13 cellular contexts compared by ENCODE assay signal in the genomic region with DNA sequence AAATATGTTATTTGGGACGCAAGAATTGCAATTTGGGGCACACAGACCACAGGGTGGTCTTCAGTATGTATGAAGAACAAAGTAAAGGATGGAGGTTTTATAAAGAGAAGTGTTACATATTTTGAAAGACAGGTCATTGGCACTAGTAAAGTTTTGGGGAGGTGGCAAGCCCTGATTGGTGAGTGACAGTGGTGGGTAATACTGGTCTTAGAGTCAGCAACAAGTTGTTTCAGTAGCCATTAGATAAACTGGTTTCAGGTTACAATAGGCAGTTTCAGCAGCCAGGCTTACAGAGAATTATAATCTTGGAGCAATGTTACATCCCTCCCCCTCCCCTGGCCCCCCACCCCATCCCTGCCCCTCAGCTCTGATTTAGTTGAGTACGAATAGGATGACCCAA. TPM values are rescaled to one million over a fixed set of nuclear protein-coding genes. Genes with fewer than 3 reads are reported as not detected.
DNase-seq lines count a peak whose midpoint lies in the region; ATAC-seq and TF ChIP-seq lines count a peak whose summit lies in the region.
"Had no signal": no experiment of that assay in that cellular context is flagged by ENCODE, and none has a peak within 500 bp of the region (broad histone marks: within the 10 kb centered on the region; RNA-seq: fewer than 3 reads in every experiment).

No MANE protein-coding gene starts in this region.

- H3K36me3 ChIP-seq in A673 (ENCODE audit: insufficient read depth, low read length, poor library complexity, severe bottlenecking): peaks cover 12% of the 10 kb centered on the region
- H3K36me3 ChIP-seq in HUES48 (ENCODE audit: control insufficient read depth, insufficient read depth, low read length): peaks cover 14% of the 10 kb centered on the region

- H3K9me3 ChIP-seq in A673 (ENCODE audit: low read depth, low read length, poor library complexity, severe bottlenecking) (no peaks in the 10 kb centered on the region), HUES48 (ENCODE audit: control insufficient read depth, insufficient read depth, low read length) (no peaks in the 10 kb centered on the region), right cardiac atrium (ENCODE audit: control insufficient read depth, low read length) (no peaks in the 10 kb centered on the region)
- H3K9me3 ChIP-seq: BLaER1 treated with 17β-estradiol and CSF1 and Interleukin-3, amounts not matched to agents 10 nM and 100 nM had no signal

- 64% methylated on average over 2 of the region's 2 CpGs for WGBS in right cardiac atrium

- in situ Hi-C loops in astrocyte of the spinal cord (cut with HindIII; ENCODE audit: low sequenced_read_pairs): no loop called here

- TF ChIP-seq CTCF in A673 (conservative IDR thresholded peaks at IDR 0.05; ENCODE audit: low read depth, low read length) (no peak), astrocyte of the spinal cord (IDR thresholded peaks at IDR 0.05; ENCODE audit: low read depth, low read length) (no peak)

- H3K4me1 ChIP-seq in A673 (ENCODE audit: insufficient read depth, low read length, poor library complexity, severe bottlenecking) (peaks cover 58% of the 10 kb centered on the region), HUES48 (ENCODE audit: control insufficient read depth, insufficient read depth, low read length) (peaks cover 29% of the 10 kb centered on the region), right cardiac atrium (ENCODE audit: control insufficient read depth, insufficient read depth, low read length) (peaks cover 16% of the 10 kb centered on the region)

- H3K27me3 ChIP-seq in A673 (replicated peaks; ENCODE audit: insufficient read depth, low read depth, low read length, poor library complexity) (no peaks in the 10 kb centered on the region), HUES48 (ENCODE audit: control insufficient read depth, insufficient read depth, low read length) (no peaks in the 10 kb centered on the region), right cardiac atrium (ENCODE audit: control insufficient read depth, insufficient read depth) (no peaks in the 10 kb centered on the region)
- H3K27me3 ChIP-seq: BLaER1 treated with 17β-estradiol and CSF1 and Interleukin-3, amounts not matched to agents 10 nM and 100 nM had no signal

- H3K27ac ChIP-seq in A673 (ENCODE audit: low read depth, low read length, poor library complexity, severe bottlenecking): no peak overlapping the region
- peak overlapping the region; percentile 33 for H3K27ac ChIP-seq in HUES48 (ENCODE audit: low read depth, low read length)
- peak overlapping the region; percentile 30 for H3K27ac ChIP-seq in right cardiac atrium (ENCODE audit: low read length)

- POLR2A ChIA-PET in A673 (lab: Charles Lee; ENCODE audit: low non-redundant PET): no interaction called here

- ATAC-seq in right cardiac atrium (peak; percentile 32 to 47), GM21737 (IDR thresholded peaks at IDR 0.05; ENCODE audit: unreplicated experiment) (no peak)
- ATAC-seq in activated CD4-positive, CD25-positive, alpha-beta regulatory T cell treated with anti-CD3 and anti-CD28 coated beads, Interleukin-2, amount 50 U/mL, for 24 hours: no peak
- ATAC-seq: Panc1 had no signal

- no TSS peak for BruUV-seq in A673 (replicated peaks; lab: Mats Ljungman, UMichigan)

- no peak overlapping the region for H3K9ac ChIP-seq in HUES48 (ENCODE audit: low read depth, low read length)
- H3K9ac ChIP-seq: BLaER1 treated with 17β-estradiol and CSF1 and Interleukin-3, amounts not matched to agents 10 nM and 100 nM had no signal

- DNase-seq in A673 (ENCODE audit: low spot score) (peak; percentile 40), astrocyte of the spinal cord (ENCODE audit: low read depth, low spot score) (peak; percentile 39), right cardiac atrium (no peak), inferior parietal cortex (ENCODE audit: extremely low spot score) (no peak)
- DNase-seq in stimulated activated naive CD4-positive, alpha-beta T cell treated with Interleukin-2 at 50 U/mL for 16 hours (lab: John Stamatoyannopoulos, UW): no peak
- DNase-seq: activated T-cell treated with anti-CD3 and anti-CD28 coated beads, Interleukin-2, amount 50 U/mL, for 48 hours; effector CD8-positive, alpha-beta T cell; NCI-H1417 treated with DMSO at 0.1 percent for 48 hours had no signal

- H3K4me3 ChIP-seq in A673 (ENCODE audit: low read depth, low read length, poor library complexity, severe bottlenecking) (no peak overlapping the region), HUES48 (ENCODE audit: low read depth, low read length) (no peak overlapping the region; the same call in 1 of the 2 replicates), astrocyte of the spinal cord (ENCODE audit: low read depth, low read length) (no peak overlapping the region), right cardiac atrium (ENCODE audit: low read length) (no peak overlapping the region)
- H3K4me3 ChIP-seq: BLaER1 treated with 17β-estradiol and CSF1 and Interleukin-3, amounts not matched to agents 10 nM and 100 nM had no signal

- intact Hi-C loops in A673 (cut with micrococcal nuclease; ENCODE audit: unreplicated experiment) (no loop called here), right cardiac atrium (cut with DNase I) (no loop called here)

- CTCF ChIA-PET in A673 (lab: Charles Lee): no interaction called here

RNA-seq across cellular contexts. Expression of gene MARK3, which starts 17.5 kb away (rescaled TPM):
- total RNA-seq in A673 (2021) (94.4 and 101 TPM in 2 replicates), right cardiac atrium (100 to 1,000 TPM in 1 of 4 donors, 10 to 100 TPM in 3; 85.6 to 105 (median 96.0) TPM)
- 79.4 TPM for polyA plus RNA-seq in right cardiac atrium

Comparison
In these comparisons a context has a peak if more than half of its experiments do, and no peak if none do; other contexts are left out.
1. DNase-seq: peak in A673 (single experiment) and astrocyte of the spinal cord (single experiment); none in right cardiac atrium (0 of 3), stimulated activated naive CD4-positive, alpha-beta T cell treated with Interleukin-2 at 50 U/mL for 16 hours (single experiment) and inferior parietal cortex (single experiment).
2. ATAC-seq: peak in right cardiac atrium (2 of 2); none in GM21737 (single experiment) and activated CD4-positive, CD25-positive, alpha-beta regulatory T cell treated with anti-CD3 and anti-CD28 coated beads, Interleukin-2, amount 50 U/mL, for 24 hours (0 of 2).